In the genomic region with DNA sequence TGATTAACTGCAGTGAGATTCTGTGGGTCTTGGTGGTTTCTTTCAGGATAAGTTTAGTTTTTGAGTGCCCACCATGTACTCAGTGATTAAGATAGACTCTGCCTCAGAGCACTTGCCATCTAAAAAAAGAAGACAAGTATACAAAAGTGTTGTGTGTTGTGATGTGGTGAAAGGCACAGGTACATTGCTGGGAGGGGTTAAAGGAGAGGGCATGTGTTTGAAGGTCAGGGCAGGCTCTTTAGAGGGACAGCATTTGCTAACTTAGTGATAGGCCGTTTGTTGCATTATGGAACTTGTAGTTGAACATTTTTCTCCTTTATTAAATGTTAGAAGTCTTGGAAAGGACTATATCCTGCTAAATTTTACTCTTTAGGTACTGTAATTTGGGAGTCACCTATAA, we compare ENCODE assay signal across 1 cellular context.
TF ChIP-seq lines count a peak whose summit lies in the region.

No MANE protein-coding gene starts in this region.

TF ChIP-seq in GM23338, 12 proteins besides CTCF, POLR2A, EP300 and RAD21 (continued from another document):
- TF ChIP-seq, protein P1, sequence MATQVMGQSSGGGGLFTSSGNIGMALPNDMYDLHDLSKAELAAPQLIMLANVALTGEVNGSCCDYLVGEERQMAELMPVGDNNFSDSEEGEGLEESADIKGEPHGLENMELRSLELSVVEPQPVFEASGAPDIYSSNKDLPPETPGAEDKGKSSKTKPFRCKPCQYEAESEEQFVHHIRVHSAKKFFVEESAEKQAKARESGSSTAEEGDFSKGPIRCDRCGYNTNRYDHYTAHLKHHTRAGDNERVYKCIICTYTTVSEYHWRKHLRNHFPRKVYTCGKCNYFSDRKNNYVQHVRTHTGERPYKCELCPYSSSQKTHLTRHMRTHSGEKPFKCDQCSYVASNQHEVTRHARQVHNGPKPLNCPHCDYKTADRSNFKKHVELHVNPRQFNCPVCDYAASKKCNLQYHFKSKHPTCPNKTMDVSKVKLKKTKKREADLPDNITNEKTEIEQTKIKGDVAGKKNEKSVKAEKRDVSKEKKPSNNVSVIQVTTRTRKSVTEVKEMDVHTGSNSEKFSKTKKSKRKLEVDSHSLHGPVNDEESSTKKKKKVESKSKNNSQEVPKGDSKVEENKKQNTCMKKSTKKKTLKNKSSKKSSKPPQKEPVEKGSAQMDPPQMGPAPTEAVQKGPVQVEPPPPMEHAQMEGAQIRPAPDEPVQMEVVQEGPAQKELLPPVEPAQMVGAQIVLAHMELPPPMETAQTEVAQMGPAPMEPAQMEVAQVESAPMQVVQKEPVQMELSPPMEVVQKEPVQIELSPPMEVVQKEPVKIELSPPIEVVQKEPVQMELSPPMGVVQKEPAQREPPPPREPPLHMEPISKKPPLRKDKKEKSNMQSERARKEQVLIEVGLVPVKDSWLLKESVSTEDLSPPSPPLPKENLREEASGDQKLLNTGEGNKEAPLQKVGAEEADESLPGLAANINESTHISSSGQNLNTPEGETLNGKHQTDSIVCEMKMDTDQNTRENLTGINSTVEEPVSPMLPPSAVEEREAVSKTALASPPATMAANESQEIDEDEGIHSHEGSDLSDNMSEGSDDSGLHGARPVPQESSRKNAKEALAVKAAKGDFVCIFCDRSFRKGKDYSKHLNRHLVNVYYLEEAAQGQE (IDR thresholded peaks at IDR 0.05; ENCODE audit: unreplicated experiment): no peak
- TF ChIP-seq ZNF114 (CRISPR knock-in tag; IDR thresholded peaks at IDR 0.05) (no peak), EZH2 (IDR thresholded peaks at IDR 0.05; ENCODE audit: low read depth, unreplicated experiment) (no peak), EZH2phosphoT487 (IDR thresholded peaks at IDR 0.05; ENCODE audit: unreplicated experiment) (no peak), NANOG (IDR thresholded peaks at IDR 0.05; ENCODE audit: borderline replicate concordance) (no peak), ZNF331 (CRISPR knock-in tag; IDR thresholded peaks at IDR 0.05; ENCODE audit: low read depth) (no peak), CREB1 (CRISPR knock-in tag; IDR thresholded peaks at IDR 0.05; ENCODE audit: low read depth) (no peak)
- TF ChIP-seq, protein P2, sequence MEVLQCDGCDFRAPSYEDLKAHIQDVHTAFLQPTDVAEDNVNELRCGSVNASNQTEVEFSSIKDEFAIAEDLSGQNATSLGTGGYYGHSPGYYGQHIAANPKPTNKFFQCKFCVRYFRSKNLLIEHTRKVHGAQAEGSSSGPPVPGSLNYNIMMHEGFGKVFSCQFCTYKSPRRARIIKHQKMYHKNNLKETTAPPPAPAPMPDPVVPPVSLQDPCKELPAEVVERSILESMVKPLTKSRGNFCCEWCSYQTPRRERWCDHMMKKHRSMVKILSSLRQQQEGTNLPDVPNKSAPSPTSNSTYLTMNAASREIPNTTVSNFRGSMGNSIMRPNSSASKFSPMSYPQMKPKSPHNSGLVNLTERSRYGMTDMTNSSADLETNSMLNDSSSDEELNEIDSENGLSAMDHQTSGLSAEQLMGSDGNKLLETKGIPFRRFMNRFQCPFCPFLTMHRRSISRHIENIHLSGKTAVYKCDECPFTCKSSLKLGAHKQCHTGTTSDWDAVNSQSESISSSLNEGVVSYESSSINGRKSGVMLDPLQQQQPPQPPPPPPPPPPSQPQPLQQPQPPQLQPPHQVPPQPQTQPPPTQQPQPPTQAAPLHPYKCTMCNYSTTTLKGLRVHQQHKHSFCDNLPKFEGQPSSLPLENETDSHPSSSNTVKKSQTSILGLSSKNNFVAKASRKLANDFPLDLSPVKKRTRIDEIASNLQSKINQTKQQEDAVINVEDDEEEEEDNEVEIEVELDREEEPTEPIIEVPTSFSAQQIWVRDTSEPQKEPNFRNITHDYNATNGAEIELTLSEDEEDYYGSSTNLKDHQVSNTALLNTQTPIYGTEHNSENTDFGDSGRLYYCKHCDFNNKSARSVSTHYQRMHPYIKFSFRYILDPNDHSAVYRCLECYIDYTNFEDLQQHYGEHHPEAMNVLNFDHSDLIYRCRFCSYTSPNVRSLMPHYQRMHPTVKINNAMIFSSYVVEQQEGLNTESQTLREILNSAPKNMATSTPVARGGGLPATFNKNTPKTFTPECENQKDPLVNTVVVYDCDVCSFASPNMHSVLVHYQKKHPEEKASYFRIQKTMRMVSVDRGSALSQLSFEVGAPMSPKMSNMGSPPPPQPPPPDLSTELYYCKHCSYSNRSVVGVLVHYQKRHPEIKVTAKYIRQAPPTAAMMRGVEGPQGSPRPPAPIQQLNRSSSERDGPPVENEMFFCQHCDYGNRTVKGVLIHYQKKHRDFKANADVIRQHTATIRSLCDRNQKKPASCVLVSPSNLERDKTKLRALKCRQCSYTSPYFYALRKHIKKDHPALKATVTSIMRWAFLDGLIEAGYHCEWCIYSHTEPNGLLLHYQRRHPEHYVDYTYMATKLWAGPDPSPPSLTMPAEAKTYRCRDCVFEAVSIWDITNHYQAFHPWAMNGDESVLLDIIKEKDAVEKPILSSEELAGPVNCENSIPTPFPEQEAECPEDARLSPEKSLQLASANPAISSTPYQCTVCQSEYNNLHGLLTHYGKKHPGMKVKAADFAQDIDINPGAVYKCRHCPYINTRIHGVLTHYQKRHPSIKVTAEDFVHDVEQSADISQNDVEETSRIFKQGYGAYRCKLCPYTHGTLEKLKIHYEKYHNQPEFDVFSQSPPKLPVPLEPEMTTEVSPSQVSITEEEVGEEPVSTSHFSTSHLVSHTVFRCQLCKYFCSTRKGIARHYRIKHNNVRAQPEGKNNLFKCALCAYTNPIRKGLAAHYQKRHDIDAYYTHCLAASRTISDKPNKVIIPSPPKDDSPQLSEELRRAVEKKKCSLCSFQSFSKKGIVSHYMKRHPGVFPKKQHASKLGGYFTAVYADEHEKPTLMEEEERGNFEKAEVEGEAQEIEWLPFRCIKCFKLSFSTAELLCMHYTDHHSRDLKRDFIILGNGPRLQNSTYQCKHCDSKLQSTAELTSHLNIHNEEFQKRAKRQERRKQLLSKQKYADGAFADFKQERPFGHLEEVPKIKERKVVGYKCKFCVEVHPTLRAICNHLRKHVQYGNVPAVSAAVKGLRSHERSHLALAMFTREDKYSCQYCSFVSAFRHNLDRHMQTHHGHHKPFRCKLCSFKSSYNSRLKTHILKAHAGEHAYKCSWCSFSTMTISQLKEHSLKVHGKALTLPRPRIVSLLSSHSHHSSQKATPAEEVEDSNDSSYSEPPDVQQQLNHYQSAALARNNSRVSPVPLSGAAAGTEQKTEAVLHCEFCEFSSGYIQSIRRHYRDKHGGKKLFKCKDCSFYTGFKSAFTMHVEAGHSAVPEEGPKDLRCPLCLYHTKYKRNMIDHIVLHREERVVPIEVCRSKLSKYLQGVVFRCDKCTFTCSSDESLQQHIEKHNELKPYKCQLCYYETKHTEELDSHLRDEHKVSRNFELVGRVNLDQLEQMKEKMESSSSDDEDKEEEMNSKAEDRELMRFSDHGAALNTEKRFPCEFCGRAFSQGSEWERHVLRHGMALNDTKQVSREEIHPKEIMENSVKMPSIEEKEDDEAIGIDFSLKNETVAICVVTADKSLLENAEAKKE (CRISPR knock-in tag; IDR thresholded peaks at IDR 0.05): no peak
